17 cellular contexts compared by ENCODE assay signal in genomic region chr16:9122342-9122741, GRCh38. TPM values are rescaled to one million over a fixed set of nuclear protein-coding genes. Genes with fewer than 3 reads are reported as not detected.
DNase-seq lines count a peak whose midpoint lies in the region; ATAC-seq and TF ChIP-seq lines count a peak whose summit lies in the region.
"Had no signal": no experiment of that assay in that cellular context is flagged by ENCODE, and none has a peak within 500 bp of the region (broad histone marks: within the 10 kb centered on the region; RNA-seq: fewer than 3 reads in every experiment).

No MANE protein-coding gene starts in this region.

- peak overlapping the region; percentile 64 for H3K4me2 ChIP-seq in PC-9

- H3K36me3 ChIP-seq in PC-9 (ENCODE audit: low read depth) = peaks cover 30% of the 10 kb centered on the region
- H3K36me3 ChIP-seq in mucosa of descending colon (ENCODE audit: low read depth) = peaks cover 4% of the 10 kb centered on the region
- H3K36me3 ChIP-seq: uterus had no signal

- H3K36me3 Mint-ChIP-seq in natural killer cell = no peaks in the 10 kb centered on the region
- peaks cover 4% of the 10 kb centered on the region for H3K36me3 Mint-ChIP-seq in natural killer cell treated with Interleukin-12 subunit alpha and Interleukin-12 subunit beta and Interleukin-15 and Interleukin-18, amount 100 ng/mL, for 72 hours

- POLR2A ChIA-PET in PC-9 (lab: Charles Lee; ENCODE audit: unreplicated experiment) = interaction anchor here (0.5 to 1.0 kb wide), 2 partner anchors 31 to 80 kb away, joined by 3 to 9 read pairs; partner anchors contain the start of gene HAPSTR1

- H3F3A ChIP-seq in PC-9 (ENCODE audit: insufficient read depth, low read depth) = peaks cover 80% of the 10 kb centered on the region

- H3K4me3 ChIP-seq in PC-9 (no peak overlapping the region), mucosa of descending colon (no peak overlapping the region)
- H3K4me3 ChIP-seq: uterus had no signal

- peaks cover 58% of the 10 kb centered on the region for H3K4me1 ChIP-seq in PC-9 (replicated peaks; ENCODE audit: insufficient read depth)
- peaks cover 22% of the 10 kb centered on the region for H3K4me1 ChIP-seq in mucosa of descending colon (ENCODE audit: low read depth)
- H3K4me1 ChIP-seq: uterus had no signal

- CTCF ChIA-PET in PC-9 (lab: Charles Lee) = interaction anchor here (0.8 kb wide), 1 partner anchor 13 kb away, joined by 3 read pairs; no protein-coding TSS in a partner anchor

- H4K20me1 ChIP-seq in PC-9 (ENCODE audit: insufficient read depth) = no peaks in the 10 kb centered on the region; the same call in 1 of the 2 replicates

- H3K4me1 Mint-ChIP-seq in natural killer cell = peaks cover 58 to 75% of the 10 kb centered on the region in 2 donors
- H3K4me1 Mint-ChIP-seq in natural killer cell treated with Interleukin-12 subunit alpha and Interleukin-12 subunit beta and Interleukin-15 and Interleukin-18, amount 100 ng/mL, for 72 hours (ENCODE audit: low read depth in 2 of 2) = peaks cover 45 to 58% of the 10 kb centered on the region in 2 donors

- H3K9me3 ChIP-seq in PC-9 (ENCODE audit: insufficient read depth, low read depth) (no peaks in the 10 kb centered on the region), mucosa of descending colon (no peaks in the 10 kb centered on the region)
- H3K9me3 ChIP-seq: uterus had no signal

- H3K27me3 Mint-ChIP-seq in natural killer cell (ENCODE audit: low read depth in 2 of 2) = no peaks in the 10 kb centered on the region
- H3K27me3 Mint-ChIP-seq in natural killer cell treated with Interleukin-12 subunit alpha and Interleukin-12 subunit beta and Interleukin-15 and Interleukin-18, amount 100 ng/mL, for 72 hours = no peaks in the 10 kb centered on the region

- H3K9me3 Mint-ChIP-seq in natural killer cell = no peaks in the 10 kb centered on the region
- H3K9me3 Mint-ChIP-seq in natural killer cell treated with Interleukin-12 subunit alpha and Interleukin-12 subunit beta and Interleukin-15 and Interleukin-18, amount 100 ng/mL, for 72 hours = no peaks in the 10 kb centered on the region

- no peak overlapping the region for H2AFZ ChIP-seq in PC-9

- H3K4me3 Mint-ChIP-seq in natural killer cell = no peak overlapping the region
- H3K4me3 Mint-ChIP-seq in natural killer cell treated with Interleukin-12 subunit alpha and Interleukin-12 subunit beta and Interleukin-15 and Interleukin-18, amount 100 ng/mL, for 72 hours = no peak overlapping the region

- TF ChIP-seq CTCF in natural killer cell (IDR thresholded peaks at IDR 0.05) (no peak), PC-9 (conservative IDR thresholded peaks at IDR 0.05) (no peak), mucosa of descending colon (IDR thresholded peaks at IDR 0.05) (no peak)

- DNase-seq in natural killer cell (no peak), PC-9 (no peak), mesenteric fat pad (ENCODE audit: low spot score) (peak; percentile 37), NOMO-1 (lab: John Stamatoyannopoulos, UW; ENCODE audit: unreplicated experiment in 2 of 2) (no peak), mucosa of descending colon (no peak), NCI-H1436 (lab: John Stamatoyannopoulos, UW) (no peak)
- DNase-seq in natural killer cell treated with Interleukin-12 subunit alpha and Interleukin-12 subunit beta and Interleukin-15 and Interleukin-18, amount 100 ng/mL, for 72 hours (ENCODE audit: low spot score) = no peak
- DNase-seq: activated CD4-positive, CD25-positive, alpha-beta regulatory T cell treated with anti-CD3 and anti-CD28 coated beads, Interleukin-2, amount 50 U/mL, for 72 hours; activated gamma-delta T cell; EL; MV-4-11; NCI-H1694 treated with DMSO at 0.1 percent for 48 hours; NCI-H69; SHP77; stimulated activated CD8-positive, alpha-beta memory T cell treated with anti-CD3 and anti-CD28 coated beads, Interleukin-4, amount 100 ng/mL, for 48 hours; substantia nigra; uterus had no signal

- H3K27ac ChIP-seq in PC-9 = peak overlapping the region; percentile 87
- H3K27ac ChIP-seq: uterus had no signal

- peaks cover 94% of the 10 kb centered on the region for H3K79me2 ChIP-seq in PC-9 (ENCODE audit: low read depth)

- ATAC-seq in natural killer cell (no peak), mucosa of descending colon (no peak)
- ATAC-seq in natural killer cell treated with Interleukin-12 subunit alpha and Interleukin-12 subunit beta and Interleukin-15 and Interleukin-18, amount 100 ng/mL, for 72 hours = no peak

- BruUV-seq in PC-9 (replicated peaks; lab: Mats Ljungman, UMichigan) = no TSS peak

- peak overlapping the region; percentile 38 to 94 for H3K27ac Mint-ChIP-seq in natural killer cell
- no peak overlapping the region for H3K27ac Mint-ChIP-seq in natural killer cell treated with Interleukin-12 subunit alpha and Interleukin-12 subunit beta and Interleukin-15 and Interleukin-18, amount 100 ng/mL, for 72 hours

- H3K9me2 ChIP-seq in PC-9 (ENCODE audit: insufficient read depth) = no peaks in the 10 kb centered on the region

- intact Hi-C loops in natural killer cell (cut with micrococcal nuclease) (no loop called here), PC-9 (cut with micrococcal nuclease; ENCODE audit: unreplicated experiment) (no loop called here), mucosa of descending colon (cut with DNase I, micrococcal nuclease) (no loop called here)

- no peaks in the 10 kb centered on the region for H3K27me3 ChIP-seq in PC-9 (ENCODE audit: insufficient read depth, low read depth)
- H3K27me3 ChIP-seq: uterus had no signal

RNA-seq across cellular contexts. Expression of gene HAPSTR1, which starts 30.9 kb away (rescaled TPM):
- total RNA-seq in natural killer cell (100 to 1,000 TPM; 135 to 145 (median 138) TPM), PC-9 (2021) (61.1 and 82.8 TPM in 2 replicates), mesenteric fat pad (57.7 TPM), mucosa of descending colon (10 to 100 TPM; 55.8 to 69.8 (median 56.0) TPM)
- total RNA-seq in natural killer cell treated with Interleukin-12 subunit alpha and Interleukin-12 subunit beta and Interleukin-15 and Interleukin-18, amount 100 ng/mL, for 72 hours = 10 to 100 TPM; 65.5 to 72.6 TPM

Comparison
In these comparisons a context has a peak if more than half of its experiments do, and no peak if none do; other contexts are left out.
1. H3K27ac Mint-ChIP-seq: peak in natural killer cell (2 of 2); none in natural killer cell treated with Interleukin-12 subunit alpha and Interleukin-12 subunit beta and Interleukin-15 and Interleukin-18, amount 100 ng/mL, for 72 hours (0 of 2).